In genomic region chr7:41188163-41189130, GRCh38 we compare ENCODE assay signal across 13 cellular contexts.
DNase-seq lines count a peak whose midpoint lies in the region; TF ChIP-seq lines count a peak whose summit lies in the region.
"Had no signal": no experiment of that assay in that cellular context is flagged by ENCODE, and none has a peak within 500 bp of the region (broad histone marks: within the 10 kb centered on the region; RNA-seq: fewer than 3 reads in every experiment).

No MANE protein-coding gene starts in this region.

- no peak overlapping the region for H3K4me2 ChIP-seq in H9 (ENCODE audit: insufficient read depth, insufficient read length, low read length)

- 100% methylated on average over 1 of the region's 8 CpGs for WGBS in H9 (ENCODE audit: extremely low coverage, insufficient read length, low lambda C conversion rate)

- no peak overlapping the region for H3K23ac ChIP-seq in H9 (ENCODE audit: insufficient read length, low read depth, low read length)

- no peaks in the 10 kb centered on the region for H3K27me3 ChIP-seq in BE2C
- no peaks in the 10 kb centered on the region for H3K27me3 ChIP-seq in H9 (ENCODE audit: insufficient read depth, low read length)
- H3K27me3 ChIP-seq: uterus had no signal

- H2BK20ac ChIP-seq in H9 (ENCODE audit: low read depth, low read length, poor library complexity, severe bottlenecking) = no peak overlapping the region

- H3K23me2 ChIP-seq in H9 (ENCODE audit: insufficient read length, low read depth, low read length, poor library complexity, severe bottlenecking) = no peaks in the 10 kb centered on the region

- H3K4me3 Mint-ChIP-seq in mesothelial cell of epicardium (no peak overlapping the region), H9 (no peak overlapping the region)
- H3K4me3 Mint-ChIP-seq: activated naive CD8-positive, alpha-beta T cell treated with anti-CD3 and anti-CD28 coated beads, Interleukin-2, amount 10 ng/mL, durations not matched to agents 7 days and 5 days; CD4-positive, alpha-beta memory T cell; IgD-negative memory B cell had no signal

- H3K9me3 Mint-ChIP-seq in mesothelial cell of epicardium = no peaks in the 10 kb centered on the region
- H3K9me3 Mint-ChIP-seq in H9 = no peaks in the 10 kb centered on the region; a peak in 1 of 5 replicates
- H3K9me3 Mint-ChIP-seq: activated naive CD8-positive, alpha-beta T cell treated with anti-CD3 and anti-CD28 coated beads, Interleukin-2, amount 10 ng/mL, durations not matched to agents 7 days and 5 days had no signal

- H3K36me3 ChIP-seq in BE2C = no peaks in the 10 kb centered on the region
- H3K36me3 ChIP-seq: uterus had no signal

- H4K5ac ChIP-seq in H9 (ENCODE audit: insufficient read length, low read depth, low read length) = no peak overlapping the region

- H2BK120ac ChIP-seq in H9 (ENCODE audit: low read depth, low read length, poor library complexity, severe bottlenecking) = no peak overlapping the region

- no peak overlapping the region for H2BK12ac ChIP-seq in H9 (ENCODE audit: insufficient read length, low read depth, low read length)

- H3K79me2 ChIP-seq in H9 (ENCODE audit: insufficient read depth, low read length) = no peaks in the 10 kb centered on the region

- H2BK15ac ChIP-seq in H9 (ENCODE audit: low read depth, low read length) = no peak overlapping the region

- H3K27ac Mint-ChIP-seq in mesothelial cell of epicardium (peak overlapping the region; percentile 97), H9 (no peak overlapping the region)
- H3K27ac Mint-ChIP-seq: activated naive CD8-positive, alpha-beta T cell treated with anti-CD3 and anti-CD28 coated beads, Interleukin-2, amount 10 ng/mL, durations not matched to agents 7 days and 5 days; CD4-positive, alpha-beta memory T cell had no signal

- DNase-seq in AG20443 (ENCODE audit: low spot score) (peak; percentile 39), M059J (ENCODE audit: low read depth) (peak; percentile 86), choroid plexus epithelial cell (ENCODE audit: low read depth) (peak; percentile 83), mesothelial cell of epicardium (ENCODE audit: low spot score in 2 of 2, unreplicated experiment in 2 of 2) (no peak), GDM1 (lab: John Stamatoyannopoulos, UW) (no peak), BE2C (no peak), NCI-H187 (lab: John Stamatoyannopoulos, UW) (no peak), H9 (no peak)
- DNase-seq: activated CD4-positive, alpha-beta T cell treated with anti-CD3 and anti-CD28 coated beads, Interleukin-2, amount 50 U/mL, for 48 hours; activated naive CD8-positive, alpha-beta T cell treated with anti-CD3 and anti-CD28 coated beads, Interleukin-2, amount 10 ng/mL, durations not matched to agents 7 days and 5 days; CD4-positive, alpha-beta memory T cell; uterus had no signal

- no peaks in the 10 kb centered on the region for H3K36me3 Mint-ChIP-seq in mesothelial cell of epicardium
- H3K36me3 Mint-ChIP-seq in H9 (ENCODE audit: insufficient read depth in 1 of 3, low read depth in 3 of 3) = no peaks in the 10 kb centered on the region
- H3K36me3 Mint-ChIP-seq: activated naive CD8-positive, alpha-beta T cell treated with anti-CD3 and anti-CD28 coated beads, Interleukin-2, amount 10 ng/mL, durations not matched to agents 7 days and 5 days; CD4-positive, alpha-beta memory T cell; IgD-negative memory B cell had no signal

- H2AK5ac ChIP-seq in H9 (ENCODE audit: insufficient read length, low read length) = no peak overlapping the region

- no peak overlapping the region for H3K4ac ChIP-seq in H9 (ENCODE audit: low read depth, low read length)

- H3K4me1 ChIP-seq in BE2C (no peaks in the 10 kb centered on the region), H9 (ENCODE audit: insufficient read depth, low read length) (no peaks in the 10 kb centered on the region)
- H3K4me1 ChIP-seq: uterus had no signal

- peaks cover 52% of the 10 kb centered on the region for H3K4me1 Mint-ChIP-seq in mesothelial cell of epicardium
- peaks cover 4 to 7% of the 10 kb centered on the region in 2 experiments; a peak in 3 of 4 replicates for H3K4me1 Mint-ChIP-seq in H9
- H3K4me1 Mint-ChIP-seq: activated naive CD8-positive, alpha-beta T cell treated with anti-CD3 and anti-CD28 coated beads, Interleukin-2, amount 10 ng/mL, durations not matched to agents 7 days and 5 days; CD4-positive, alpha-beta memory T cell; IgD-negative memory B cell had no signal

- H4K8ac ChIP-seq in H9 (replicated peaks; ENCODE audit: insufficient read length, low read depth, low read length) = no peak overlapping the region

- H3K56ac ChIP-seq in H9 (ENCODE audit: insufficient read length, low read depth, low read length) = no peak overlapping the region

- TF ChIP-seq CTCF in choroid plexus epithelial cell (conservative IDR thresholded peaks at IDR 0.05; ENCODE audit: low read depth, low read length) (no peak), mesothelial cell of epicardium (IDR thresholded peaks at IDR 0.05; ENCODE audit: unreplicated experiment) (no peak), BE2C (IDR thresholded peaks at IDR 0.05; ENCODE audit: low read depth, low read length) (no peak), H9 (conservative IDR thresholded peaks at IDR 0.05) (no peak)

- H2BK5ac ChIP-seq in H9 (ENCODE audit: insufficient read length, low read length) = no peak overlapping the region

- H3K9ac ChIP-seq in H9 (ENCODE audit: extremely low read depth, insufficient read length, low read length) = no peak overlapping the region

- no peak overlapping the region for H3K18ac ChIP-seq in H9 (ENCODE audit: insufficient read length, low read depth, low read length)

- H3T11ph ChIP-seq in H9 (ENCODE audit: low read length) = no peak overlapping the region

- H3K27me3 Mint-ChIP-seq in mesothelial cell of epicardium (ENCODE audit: low read depth) (no peaks in the 10 kb centered on the region), H9 (ENCODE audit: low read depth) (no peaks in the 10 kb centered on the region)
- H3K27me3 Mint-ChIP-seq: activated naive CD8-positive, alpha-beta T cell treated with anti-CD3 and anti-CD28 coated beads, Interleukin-2, amount 10 ng/mL, durations not matched to agents 7 days and 5 days; CD4-positive, alpha-beta memory T cell; IgD-negative memory B cell had no signal

- no peak overlapping the region for H3K14ac ChIP-seq in H9 (ENCODE audit: insufficient read depth, low read length)

- H2AFZ ChIP-seq in H9 (ENCODE audit: low read length) = no peak overlapping the region

- no peak overlapping the region for H4K91ac ChIP-seq in H9 (ENCODE audit: insufficient read length, low read depth, low read length)

- H3K27ac ChIP-seq in H9 (ENCODE audit: insufficient read length, low read depth, low read length) = no peak overlapping the region
- H3K27ac ChIP-seq: uterus had no signal

- no peaks in the 10 kb centered on the region for H3K79me1 ChIP-seq in H9 (ENCODE audit: insufficient read depth, low read depth, low read length, poor library complexity, severe bottlenecking)

- no peak overlapping the region for H3K4me3 ChIP-seq in choroid plexus epithelial cell (ENCODE audit: low read depth, low read length)
- no peak overlapping the region for H3K4me3 ChIP-seq in BE2C (ENCODE audit: low read depth, low read length)
- H3K4me3 ChIP-seq: uterus had no signal

- H3K9me3 ChIP-seq in BE2C (no peaks in the 10 kb centered on the region), H9 (ENCODE audit: control insufficient read depth, low read depth, low read length) (no peaks in the 10 kb centered on the region)
- H3K9me3 ChIP-seq: uterus had no signal

- no peaks in the 10 kb centered on the region for H4K20me1 ChIP-seq in H9 (ENCODE audit: control insufficient read depth, insufficient read depth, insufficient read length)

Comparison
In these comparisons a context has a peak if more than half of its experiments do, and no peak if none do; other contexts are left out.
1. DNase-seq: peak in AG20443 (single experiment), M059J (single experiment) and choroid plexus epithelial cell (single experiment); none in mesothelial cell of epicardium (0 of 2), GDM1 (single experiment), BE2C (single experiment), NCI-H187 (0 of 2) and H9 (single experiment).